ENCODE assay signal across 1 cellular context in the genomic region with DNA sequence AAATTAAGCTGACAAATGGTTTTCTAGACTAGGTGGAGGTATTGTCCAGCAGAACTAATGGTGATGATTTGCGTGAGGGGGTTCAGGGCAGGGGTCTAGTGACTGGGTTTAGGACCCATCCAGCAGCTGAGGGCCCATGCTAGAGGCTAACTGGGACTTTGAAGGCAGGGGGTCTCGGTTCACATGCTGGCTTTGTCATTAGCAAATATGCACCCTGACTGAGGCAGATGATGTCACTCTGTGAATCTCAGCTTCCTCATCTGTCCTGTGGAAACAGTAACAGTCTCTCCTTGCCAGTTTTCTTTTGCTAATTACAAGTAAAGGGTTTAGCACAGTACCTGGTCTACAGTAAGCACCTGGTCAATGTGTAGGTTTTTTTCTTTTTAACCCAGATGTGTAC.
TF ChIP-seq lines count a peak whose summit lies in the region.

No MANE protein-coding gene starts in this region.

TF ChIP-seq in K562, 482 proteins besides CTCF, POLR2A, EP300 and RAD21:
- no peak for TF ChIP-seq POLR2AphosphoS2 (IDR thresholded peaks at IDR 0.05; ENCODE audit: low read length)
- TF ChIP-seq, protein P1, sequence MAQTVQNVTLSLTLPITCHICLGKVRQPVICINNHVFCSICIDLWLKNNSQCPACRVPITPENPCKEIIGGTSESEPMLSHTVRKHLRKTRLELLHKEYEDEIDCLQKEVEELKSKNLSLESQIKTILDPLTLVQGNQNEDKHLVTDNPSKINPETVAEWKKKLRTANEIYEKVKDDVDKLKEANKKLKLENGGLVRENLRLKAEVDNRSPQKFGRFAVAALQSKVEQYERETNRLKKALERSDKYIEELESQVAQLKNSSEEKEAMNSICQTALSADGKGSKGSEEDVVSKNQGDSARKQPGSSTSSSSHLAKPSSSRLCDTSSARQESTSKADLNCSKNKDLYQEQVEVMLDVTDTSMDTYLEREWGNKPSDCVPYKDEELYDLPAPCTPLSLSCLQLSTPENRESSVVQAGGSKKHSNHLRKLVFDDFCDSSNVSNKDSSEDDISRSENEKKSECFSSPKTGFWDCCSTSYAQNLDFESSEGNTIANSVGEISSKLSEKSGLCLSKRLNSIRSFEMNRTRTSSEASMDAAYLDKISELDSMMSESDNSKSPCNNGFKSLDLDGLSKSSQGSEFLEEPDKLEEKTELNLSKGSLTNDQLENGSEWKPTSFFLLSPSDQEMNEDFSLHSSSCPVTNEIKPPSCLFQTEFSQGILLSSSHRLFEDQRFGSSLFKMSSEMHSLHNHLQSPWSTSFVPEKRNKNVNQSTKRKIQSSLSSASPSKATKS (CRISPR knock-in tag; IDR thresholded peaks at IDR 0.05), result no peak
- TF ChIP-seq ZNF316 (IDR thresholded peaks at IDR 0.05), result peak; percentile 65
- TF ChIP-seq, protein P2, sequence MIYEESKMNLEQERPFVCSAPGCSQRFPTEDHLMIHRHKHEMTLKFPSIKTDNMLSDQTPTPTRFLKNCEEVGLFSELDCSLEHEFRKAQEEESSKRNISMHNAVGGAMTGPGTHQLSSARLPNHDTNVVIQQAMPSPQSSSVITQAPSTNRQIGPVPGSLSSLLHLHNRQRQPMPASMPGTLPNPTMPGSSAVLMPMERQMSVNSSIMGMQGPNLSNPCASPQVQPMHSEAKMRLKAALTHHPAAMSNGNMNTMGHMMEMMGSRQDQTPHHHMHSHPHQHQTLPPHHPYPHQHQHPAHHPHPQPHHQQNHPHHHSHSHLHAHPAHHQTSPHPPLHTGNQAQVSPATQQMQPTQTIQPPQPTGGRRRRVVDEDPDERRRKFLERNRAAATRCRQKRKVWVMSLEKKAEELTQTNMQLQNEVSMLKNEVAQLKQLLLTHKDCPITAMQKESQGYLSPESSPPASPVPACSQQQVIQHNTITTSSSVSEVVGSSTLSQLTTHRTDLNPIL (CRISPR knock-in tag; IDR thresholded peaks at IDR 0.05), result no peak
- TF ChIP-seq, protein P3, sequence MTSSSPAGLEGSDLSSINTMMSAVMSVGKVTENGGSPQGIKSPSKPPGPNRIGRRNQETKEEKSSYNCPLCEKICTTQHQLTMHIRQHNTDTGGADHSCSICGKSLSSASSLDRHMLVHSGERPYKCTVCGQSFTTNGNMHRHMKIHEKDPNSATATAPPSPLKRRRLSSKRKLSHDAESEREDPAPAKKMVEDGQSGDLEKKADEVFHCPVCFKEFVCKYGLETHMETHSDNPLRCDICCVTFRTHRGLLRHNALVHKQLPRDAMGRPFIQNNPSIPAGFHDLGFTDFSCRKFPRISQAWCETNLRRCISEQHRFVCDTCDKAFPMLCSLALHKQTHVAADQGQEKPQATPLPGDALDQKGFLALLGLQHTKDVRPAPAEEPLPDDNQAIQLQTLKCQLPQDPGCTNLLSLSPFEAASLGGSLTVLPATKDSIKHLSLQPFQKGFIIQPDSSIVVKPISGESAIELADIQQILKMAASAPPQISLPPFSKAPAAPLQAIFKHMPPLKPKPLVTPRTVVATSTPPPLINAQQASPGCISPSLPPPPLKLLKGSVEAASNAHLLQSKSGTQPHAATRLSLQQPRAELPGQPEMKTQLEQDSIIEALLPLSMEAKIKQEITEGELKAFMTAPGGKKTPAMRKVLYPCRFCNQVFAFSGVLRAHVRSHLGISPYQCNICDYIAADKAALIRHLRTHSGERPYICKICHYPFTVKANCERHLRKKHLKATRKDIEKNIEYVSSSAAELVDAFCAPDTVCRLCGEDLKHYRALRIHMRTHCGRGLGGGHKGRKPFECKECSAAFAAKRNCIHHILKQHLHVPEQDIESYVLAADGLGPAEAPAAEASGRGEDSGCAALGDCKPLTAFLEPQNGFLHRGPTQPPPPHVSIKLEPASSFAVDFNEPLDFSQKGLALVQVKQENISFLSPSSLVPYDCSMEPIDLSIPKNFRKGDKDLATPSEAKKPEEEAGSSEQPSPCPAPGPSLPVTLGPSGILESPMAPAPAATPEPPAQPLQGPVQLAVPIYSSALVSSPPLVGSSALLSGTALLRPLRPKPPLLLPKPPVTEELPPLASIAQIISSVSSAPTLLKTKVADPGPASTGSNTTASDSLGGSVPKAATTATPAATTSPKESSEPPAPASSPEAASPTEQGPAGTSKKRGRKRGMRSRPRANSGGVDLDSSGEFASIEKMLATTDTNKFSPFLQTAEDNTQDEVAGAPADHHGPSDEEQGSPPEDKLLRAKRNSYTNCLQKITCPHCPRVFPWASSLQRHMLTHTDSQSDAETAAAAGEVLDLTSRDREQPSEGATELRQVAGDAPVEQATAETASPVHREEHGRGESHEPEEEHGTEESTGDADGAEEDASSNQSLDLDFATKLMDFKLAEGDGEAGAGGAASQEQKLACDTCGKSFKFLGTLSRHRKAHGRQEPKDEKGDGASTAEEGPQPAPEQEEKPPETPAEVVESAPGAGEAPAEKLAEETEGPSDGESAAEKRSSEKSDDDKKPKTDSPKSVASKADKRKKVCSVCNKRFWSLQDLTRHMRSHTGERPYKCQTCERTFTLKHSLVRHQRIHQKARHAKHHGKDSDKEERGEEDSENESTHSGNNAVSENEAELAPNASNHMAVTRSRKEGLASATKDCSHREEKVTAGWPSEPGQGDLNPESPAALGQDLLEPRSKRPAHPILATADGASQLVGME (CRISPR knock-in tag; IDR thresholded peaks at IDR 0.05), result no peak
- no peak for TF ChIP-seq NFXL1 (CRISPR knock-in tag; IDR thresholded peaks at IDR 0.05)
- TF ChIP-seq TFAM (CRISPR knock-in tag; conservative IDR thresholded peaks at IDR 0.05), result no peak
- no peak for TF ChIP-seq KDM2B (CRISPR knock-in tag; IDR thresholded peaks at IDR 0.05)
- TF ChIP-seq PHF21A (IDR thresholded peaks at IDR 0.05; ENCODE audit: borderline replicate concordance, low read depth), result no peak
- TF ChIP-seq, protein P4, sequence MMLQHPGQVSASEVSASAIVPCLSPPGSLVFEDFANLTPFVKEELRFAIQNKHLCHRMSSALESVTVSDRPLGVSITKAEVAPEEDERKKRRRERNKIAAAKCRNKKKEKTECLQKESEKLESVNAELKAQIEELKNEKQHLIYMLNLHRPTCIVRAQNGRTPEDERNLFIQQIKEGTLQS (IDR thresholded peaks at IDR 0.05), result peak; percentile 41; the same call in 1 of the 2 replicates
- TF ChIP-seq, protein P4 (CRISPR knock-in tag; conservative IDR thresholded peaks at IDR 0.05), result no peak
- TF ChIP-seq DDX20 (tag; IDR thresholded peaks at IDR 0.05; ENCODE audit: low read depth), result no peak
- TF ChIP-seq SMARCC2 (IDR thresholded peaks at IDR 0.05; ENCODE audit: low read depth), result no peak
- TF ChIP-seq BCL6 (CRISPR knock-in tag; IDR thresholded peaks at IDR 0.05), result no peak
- TF ChIP-seq, protein P5, sequence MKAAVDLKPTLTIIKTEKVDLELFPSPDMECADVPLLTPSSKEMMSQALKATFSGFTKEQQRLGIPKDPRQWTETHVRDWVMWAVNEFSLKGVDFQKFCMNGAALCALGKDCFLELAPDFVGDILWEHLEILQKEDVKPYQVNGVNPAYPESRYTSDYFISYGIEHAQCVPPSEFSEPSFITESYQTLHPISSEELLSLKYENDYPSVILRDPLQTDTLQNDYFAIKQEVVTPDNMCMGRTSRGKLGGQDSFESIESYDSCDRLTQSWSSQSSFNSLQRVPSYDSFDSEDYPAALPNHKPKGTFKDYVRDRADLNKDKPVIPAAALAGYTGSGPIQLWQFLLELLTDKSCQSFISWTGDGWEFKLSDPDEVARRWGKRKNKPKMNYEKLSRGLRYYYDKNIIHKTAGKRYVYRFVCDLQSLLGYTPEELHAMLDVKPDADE (conservative IDR thresholded peaks at IDR 0.05; ENCODE audit: control insufficient read depth, low read depth, low read length), result no peak
- TF ChIP-seq, protein P6, sequence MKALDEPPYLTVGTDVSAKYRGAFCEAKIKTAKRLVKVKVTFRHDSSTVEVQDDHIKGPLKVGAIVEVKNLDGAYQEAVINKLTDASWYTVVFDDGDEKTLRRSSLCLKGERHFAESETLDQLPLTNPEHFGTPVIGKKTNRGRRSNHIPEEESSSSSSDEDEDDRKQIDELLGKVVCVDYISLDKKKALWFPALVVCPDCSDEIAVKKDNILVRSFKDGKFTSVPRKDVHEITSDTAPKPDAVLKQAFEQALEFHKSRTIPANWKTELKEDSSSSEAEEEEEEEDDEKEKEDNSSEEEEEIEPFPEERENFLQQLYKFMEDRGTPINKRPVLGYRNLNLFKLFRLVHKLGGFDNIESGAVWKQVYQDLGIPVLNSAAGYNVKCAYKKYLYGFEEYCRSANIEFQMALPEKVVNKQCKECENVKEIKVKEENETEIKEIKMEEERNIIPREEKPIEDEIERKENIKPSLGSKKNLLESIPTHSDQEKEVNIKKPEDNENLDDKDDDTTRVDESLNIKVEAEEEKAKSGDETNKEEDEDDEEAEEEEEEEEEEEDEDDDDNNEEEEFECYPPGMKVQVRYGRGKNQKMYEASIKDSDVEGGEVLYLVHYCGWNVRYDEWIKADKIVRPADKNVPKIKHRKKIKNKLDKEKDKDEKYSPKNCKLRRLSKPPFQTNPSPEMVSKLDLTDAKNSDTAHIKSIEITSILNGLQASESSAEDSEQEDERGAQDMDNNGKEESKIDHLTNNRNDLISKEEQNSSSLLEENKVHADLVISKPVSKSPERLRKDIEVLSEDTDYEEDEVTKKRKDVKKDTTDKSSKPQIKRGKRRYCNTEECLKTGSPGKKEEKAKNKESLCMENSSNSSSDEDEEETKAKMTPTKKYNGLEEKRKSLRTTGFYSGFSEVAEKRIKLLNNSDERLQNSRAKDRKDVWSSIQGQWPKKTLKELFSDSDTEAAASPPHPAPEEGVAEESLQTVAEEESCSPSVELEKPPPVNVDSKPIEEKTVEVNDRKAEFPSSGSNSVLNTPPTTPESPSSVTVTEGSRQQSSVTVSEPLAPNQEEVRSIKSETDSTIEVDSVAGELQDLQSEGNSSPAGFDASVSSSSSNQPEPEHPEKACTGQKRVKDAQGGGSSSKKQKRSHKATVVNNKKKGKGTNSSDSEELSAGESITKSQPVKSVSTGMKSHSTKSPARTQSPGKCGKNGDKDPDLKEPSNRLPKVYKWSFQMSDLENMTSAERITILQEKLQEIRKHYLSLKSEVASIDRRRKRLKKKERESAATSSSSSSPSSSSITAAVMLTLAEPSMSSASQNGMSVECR (CRISPR knock-in tag; IDR thresholded peaks at IDR 0.05), result no peak
- no peak for TF ChIP-seq ESRRA (IDR thresholded peaks at IDR 0.05; ENCODE audit: borderline replicate concordance, low read depth)
